In the genomic region with DNA sequence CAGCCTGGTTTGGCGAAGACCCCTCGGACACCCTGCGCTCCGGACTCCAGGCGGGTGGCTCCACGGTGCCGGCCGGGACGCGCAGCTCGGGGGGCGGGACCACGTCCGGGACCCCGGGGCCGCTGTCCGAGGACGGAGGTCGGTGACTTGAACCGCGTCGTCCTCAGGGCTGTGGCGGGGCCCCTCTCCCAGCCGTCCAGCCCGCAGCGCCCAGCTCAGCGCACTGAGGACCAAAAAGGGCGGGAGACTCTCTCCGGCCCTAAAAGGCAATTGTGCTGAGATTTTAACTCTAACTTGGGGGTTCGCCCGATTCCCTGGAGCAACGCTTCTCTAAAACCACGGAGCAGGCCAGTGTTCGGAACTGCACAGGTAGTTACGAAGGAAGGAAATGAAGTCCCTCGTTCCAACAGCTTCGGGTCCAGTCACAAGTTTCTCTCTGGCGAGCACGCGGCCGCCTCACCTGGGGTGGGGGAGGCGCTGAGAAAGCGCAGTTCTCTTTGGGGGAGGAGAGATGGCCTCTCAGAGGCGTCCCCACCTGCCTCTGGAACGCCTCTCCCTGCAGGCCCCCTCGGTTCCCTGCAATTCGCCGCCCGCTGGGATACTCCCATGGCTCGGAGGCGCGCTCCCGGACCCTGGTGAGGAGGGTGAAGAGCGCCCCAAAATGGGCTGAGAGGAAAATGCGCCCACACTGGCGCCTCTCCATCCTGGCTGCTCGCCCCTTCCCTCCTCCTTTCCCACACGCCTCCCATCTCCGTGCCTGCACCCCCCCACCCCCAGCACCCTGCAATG, we compare ENCODE assay signal across 1 cellular context.
TF ChIP-seq lines count a peak whose summit lies in the region.

No MANE protein-coding gene starts in this region.

TF ChIP-seq in HCT116, 20 proteins besides CTCF, POLR2A, EP300 and RAD21 (continued from another document):
- TF ChIP-seq REST (IDR thresholded peaks at IDR 0.05; ENCODE audit: low read depth), result no peak
- TF ChIP-seq EGR1 (IDR thresholded peaks at IDR 0.05; ENCODE audit: low read depth), result no peak
- TF ChIP-seq ELF1 (IDR thresholded peaks at IDR 0.05; ENCODE audit: borderline replicate concordance, low read depth), result no peak
- TF ChIP-seq, protein P1, sequence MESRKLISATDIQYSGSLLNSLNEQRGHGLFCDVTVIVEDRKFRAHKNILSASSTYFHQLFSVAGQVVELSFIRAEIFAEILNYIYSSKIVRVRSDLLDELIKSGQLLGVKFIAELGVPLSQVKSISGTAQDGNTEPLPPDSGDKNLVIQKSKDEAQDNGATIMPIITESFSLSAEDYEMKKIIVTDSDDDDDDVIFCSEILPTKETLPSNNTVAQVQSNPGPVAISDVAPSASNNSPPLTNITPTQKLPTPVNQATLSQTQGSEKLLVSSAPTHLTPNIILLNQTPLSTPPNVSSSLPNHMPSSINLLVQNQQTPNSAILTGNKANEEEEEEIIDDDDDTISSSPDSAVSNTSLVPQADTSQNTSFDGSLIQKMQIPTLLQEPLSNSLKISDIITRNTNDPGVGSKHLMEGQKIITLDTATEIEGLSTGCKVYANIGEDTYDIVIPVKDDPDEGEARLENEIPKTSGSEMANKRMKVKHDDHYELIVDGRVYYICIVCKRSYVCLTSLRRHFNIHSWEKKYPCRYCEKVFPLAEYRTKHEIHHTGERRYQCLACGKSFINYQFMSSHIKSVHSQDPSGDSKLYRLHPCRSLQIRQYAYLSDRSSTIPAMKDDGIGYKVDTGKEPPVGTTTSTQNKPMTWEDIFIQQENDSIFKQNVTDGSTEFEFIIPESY (IDR thresholded peaks at IDR 0.05; ENCODE audit: extremely low read depth, insufficient replicate concordance, low read length), result no peak
- TF ChIP-seq TCF7L2 (IDR thresholded peaks at IDR 0.05; ENCODE audit: borderline replicate concordance, extremely low read depth, insufficient read depth, insufficient read length), result no peak
- no peak for TF ChIP-seq EZH2phosphoT487 (IDR thresholded peaks at IDR 0.05; ENCODE audit: borderline replicate concordance)
- no peak for TF ChIP-seq SIN3A (IDR thresholded peaks at IDR 0.05; ENCODE audit: low read depth)
- TF ChIP-seq EZH2 (IDR thresholded peaks at IDR 0.05), result no peak
- no peak for TF ChIP-seq ZFX (IDR thresholded peaks at IDR 0.05)
- TF ChIP-seq POLR2AphosphoS5 (IDR thresholded peaks at IDR 0.05; ENCODE audit: low read depth, low read length), result no peak
- TF ChIP-seq, protein P2, sequence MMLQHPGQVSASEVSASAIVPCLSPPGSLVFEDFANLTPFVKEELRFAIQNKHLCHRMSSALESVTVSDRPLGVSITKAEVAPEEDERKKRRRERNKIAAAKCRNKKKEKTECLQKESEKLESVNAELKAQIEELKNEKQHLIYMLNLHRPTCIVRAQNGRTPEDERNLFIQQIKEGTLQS (IDR thresholded peaks at IDR 0.05), result no peak
- no peak for TF ChIP-seq ZNF274 (IDR thresholded peaks at IDR 0.05; ENCODE audit: low read depth, low read length)
- TF ChIP-seq SP1 (IDR thresholded peaks at IDR 0.05; ENCODE audit: low read depth), result no peak
